ENCODE assay signal across 9 cellular contexts in genomic region chr15:72318408-72318942, GRCh38. TPM values are rescaled to one million over a fixed set of nuclear protein-coding genes. Genes with fewer than 3 reads are reported as not detected.
A peak's percentile ranks its signal among the peaks of the same experiment; 100 is the strongest.
DNase-seq lines count a peak whose midpoint lies in the region; ATAC-seq and TF ChIP-seq lines count a peak whose summit lies in the region.
"Had no signal": no experiment of that assay in that cellular context is flagged by ENCODE, and none has a peak within 500 bp of the region (broad histone marks: within the 10 kb centered on the region; RNA-seq: fewer than 3 reads in every experiment).

No MANE protein-coding gene starts in this region.

- H3K27me3 Mint-ChIP-seq in Caco-2 (ENCODE audit: insufficient read depth, unreplicated experiment) (peaks cover 23% of the 10 kb centered on the region), HFFc6 (ENCODE audit: insufficient read depth) (peaks cover 10% of the 10 kb centered on the region)
- peaks cover 19% of the 10 kb centered on the region for H3K27me3 Mint-ChIP-seq in activated T-helper 2 cell treated with anti-CD3 and anti-CD28 coated beads, Interferon-gamma antibody, Interleukin-2, Interleukin-4, amounts not matched to agents 10 μg/mL and 5 μg/mL and 100 μg/mL, durations not matched to agents 14 hours and 24 hours and 36 hours (ENCODE audit: low read depth)
- peaks cover 0 to 34% (median 0%) of the 10 kb centered on the region in 5 donors for H3K27me3 Mint-ChIP-seq in naive thymus-derived CD4-positive, alpha-beta T cell

- TF ChIP-seq CTCF in Caco-2 (IDR thresholded peaks at IDR 0.05; ENCODE audit: insufficient read depth in 1 of 2, low read depth in 1 of 2, low read length in 1 of 2, severe bottlenecking in 1 of 2, unreplicated experiment in 1 of 2) (no peak), HFFc6 (IDR thresholded peaks at IDR 0.05) (no peak), heart left ventricle (IDR thresholded peaks at IDR 0.05) (no peak)

- no peak overlapping the region for H3K27ac ChIP-seq in naive thymus-derived CD4-positive, alpha-beta T cell (ENCODE audit: low read depth, low read length)
- no peak overlapping the region for H3K27ac ChIP-seq in heart left ventricle

- intact Hi-C loops in Caco-2 (cut with micrococcal nuclease; ENCODE audit: unreplicated experiment) (loop anchor here (10.0 kb wide), 2 partner anchors 216 to 356 kb away; no protein-coding TSS in a partner anchor), heart left ventricle (cut with DNase I) (loop anchor here in 1 of 10 donors (10.0 kb wide), 1 partner anchor 216 kb away; no protein-coding TSS in a partner anchor)
- intact Hi-C loops in activated T-helper 2 cell treated with anti-CD3 and anti-CD28 coated beads, Interferon-gamma antibody, Interleukin-2, Interleukin-4, amounts not matched to agents 10 μg/mL and 5 μg/mL and 100 μg/mL, durations not matched to agents 14 hours and 24 hours and 36 hours (cut with micrococcal nuclease), result loop anchor here (10.0 kb wide), 2 partner anchors 276 to 356 kb away; no protein-coding TSS in a partner anchor
- intact Hi-C loops in naive thymus-derived CD4-positive, alpha-beta T cell (cut with micrococcal nuclease), result loop anchor here (10.0 kb wide), 3 partner anchors 156 to 466 kb away; partner anchors contain the start of genes ADPGK (in 1 of the 2) and ARIH1 (in 1 of the 2)

- H3K9me3 ChIP-seq in Caco-2 (no peaks in the 10 kb centered on the region), heart left ventricle (peaks cover 0 to 2% (median 0%) of the 10 kb centered on the region in 12 donors)
- no peaks in the 10 kb centered on the region for H3K9me3 ChIP-seq in naive thymus-derived CD4-positive, alpha-beta T cell (ENCODE audit: control insufficient read depth in 2 of 3, low read length in 3 of 3)

- H3K4me3 ChIP-seq in Caco-2 (ENCODE audit: low read depth, low read length), result no peak overlapping the region
- H3K4me3 ChIP-seq in naive thymus-derived CD4-positive, alpha-beta T cell (ENCODE audit: low read length), result no peak overlapping the region
- H3K4me3 ChIP-seq in heart left ventricle, result no peak overlapping the region

- H3K27ac Mint-ChIP-seq in Caco-2 (ENCODE audit: unreplicated experiment), result no peak overlapping the region
- H3K27ac Mint-ChIP-seq in HFFc6, result no peak overlapping the region
- no peak overlapping the region for H3K27ac Mint-ChIP-seq in activated T-helper 2 cell treated with anti-CD3 and anti-CD28 coated beads, Interferon-gamma antibody, Interleukin-2, Interleukin-4, amounts not matched to agents 10 μg/mL and 5 μg/mL and 100 μg/mL, durations not matched to agents 14 hours and 24 hours and 36 hours
- H3K27ac Mint-ChIP-seq in naive thymus-derived CD4-positive, alpha-beta T cell, result peak overlapping the region in 5 of 9 donors; percentile 2 to 91 (median 51)

- 46 to 61% (median 48%) methylated on average over 2 of the region's 2 CpGs for WGBS in heart left ventricle, 4 donors

- POLR2A ChIA-PET in Caco-2 (lab: Charles Lee), result no interaction called here
- POLR2A ChIA-PET in naive thymus-derived CD4-positive, alpha-beta T cell (lab: Charles Lee), result no interaction called here

- no peaks in the 10 kb centered on the region for H3K27me3 ChIP-seq in Caco-2 (replicated peaks; ENCODE audit: control insufficient read depth, insufficient read depth, low read length)
- no peaks in the 10 kb centered on the region for H3K27me3 ChIP-seq in naive thymus-derived CD4-positive, alpha-beta T cell (ENCODE audit: control insufficient read depth in 2 of 2, insufficient read depth in 2 of 2, low read length in 2 of 2)
- H3K27me3 ChIP-seq in heart left ventricle, result no peaks in the 10 kb centered on the region

- peaks cover 4% of the 10 kb centered on the region; the same call in 1 of the 2 replicates for H3K4me1 ChIP-seq in Caco-2
- H3K4me1 ChIP-seq in naive thymus-derived CD4-positive, alpha-beta T cell (ENCODE audit: control insufficient read depth in 2 of 2, insufficient read depth in 2 of 2, low read length in 2 of 2), result peaks cover 7 to 10% of the 10 kb centered on the region in 2 donors
- H3K4me1 ChIP-seq in heart left ventricle, result peaks cover 0 to 14% (median 6%) of the 10 kb centered on the region in 12 donors

- no peaks in the 10 kb centered on the region for H3K9me3 Mint-ChIP-seq in Caco-2 (ENCODE audit: unreplicated experiment)
- peaks cover 2% of the 10 kb centered on the region; the same call in 1 of the 2 replicates for H3K9me3 Mint-ChIP-seq in HFFc6
- H3K9me3 Mint-ChIP-seq in activated T-helper 2 cell treated with anti-CD3 and anti-CD28 coated beads, Interferon-gamma antibody, Interleukin-2, Interleukin-4, amounts not matched to agents 10 μg/mL and 5 μg/mL and 100 μg/mL, durations not matched to agents 14 hours and 24 hours and 36 hours, result no peaks in the 10 kb centered on the region
- H3K9me3 Mint-ChIP-seq in naive thymus-derived CD4-positive, alpha-beta T cell, result peaks cover 0 to 7% (median 0%) of the 10 kb centered on the region in 11 donors

- H3K36me3 ChIP-seq in Caco-2 (ENCODE audit: control insufficient read depth, insufficient read depth, low read length) (no peaks in the 10 kb centered on the region), heart left ventricle (no peaks in the 10 kb centered on the region)
- H3K36me3 ChIP-seq in naive thymus-derived CD4-positive, alpha-beta T cell (ENCODE audit: control insufficient read depth in 2 of 3, insufficient read depth in 3 of 3, low read length in 3 of 3), result no peaks in the 10 kb centered on the region

- H3K4me1 Mint-ChIP-seq in Caco-2 (ENCODE audit: low read depth, unreplicated experiment) (peaks cover 14% of the 10 kb centered on the region), HFFc6 (ENCODE audit: low read depth) (peaks cover 20% of the 10 kb centered on the region)
- peaks cover 16% of the 10 kb centered on the region for H3K4me1 Mint-ChIP-seq in activated T-helper 2 cell treated with anti-CD3 and anti-CD28 coated beads, Interferon-gamma antibody, Interleukin-2, Interleukin-4, amounts not matched to agents 10 μg/mL and 5 μg/mL and 100 μg/mL, durations not matched to agents 14 hours and 24 hours and 36 hours (ENCODE audit: low read depth)
- H3K4me1 Mint-ChIP-seq in naive thymus-derived CD4-positive, alpha-beta T cell, result peaks cover 18 to 23% (median 20%) of the 10 kb centered on the region in 7 donors

- BruUV-seq in Caco-2 (replicated peaks; lab: Mats Ljungman, UMichigan), result no TSS peak

- H3K4me3 Mint-ChIP-seq in Caco-2 (ENCODE audit: unreplicated experiment) (peak overlapping the region; percentile 80), HFFc6 (peak overlapping the region; percentile 68)
- peak overlapping the region; percentile 62 for H3K4me3 Mint-ChIP-seq in activated T-helper 2 cell treated with anti-CD3 and anti-CD28 coated beads, Interferon-gamma antibody, Interleukin-2, Interleukin-4, amounts not matched to agents 10 μg/mL and 5 μg/mL and 100 μg/mL, durations not matched to agents 14 hours and 24 hours and 36 hours (ENCODE audit: low read depth)
- peak overlapping the region; percentile 63 to 85 (median 73) for H3K4me3 Mint-ChIP-seq in naive thymus-derived CD4-positive, alpha-beta T cell

- DNase-seq in Caco-2 (no peak), HFFc6 (no peak), NCI-H187 (lab: John Stamatoyannopoulos, UW) (no peak), heart left ventricle (no peak)
- DNase-seq in activated T-helper 2 cell treated with anti-CD3 and anti-CD28 coated beads, Interferon-gamma antibody, Interleukin-2, Interleukin-4, amounts not matched to agents 10 μg/mL and 5 μg/mL and 100 μg/mL, durations not matched to agents 14 hours and 24 hours and 36 hours (ENCODE audit: low spot score), result no peak
- no peak for DNase-seq in naive thymus-derived CD4-positive, alpha-beta T cell
- DNase-seq: DMS79 treated with DMSO at 0.1 percent for 48 hours; stimulated activated CD4-positive, alpha-beta T cell treated with anti-CD3 and anti-CD28 coated beads, Interleukin-12 subunit alpha, Interleukin-12 subunit beta, amount 100 ng/mL, for 4 hours had no signal

- CTCF ChIA-PET in Caco-2 (lab: Charles Lee), result no interaction called here
- CTCF ChIA-PET in naive thymus-derived CD4-positive, alpha-beta T cell (lab: Charles Lee), result interaction anchor here (1.0 kb wide), 1 partner anchor 88 kb away, joined by 3 read pairs; no protein-coding TSS in a partner anchor

- no peak for TF ChIP-seq POLR2A in heart left ventricle (IDR thresholded peaks at IDR 0.05)

- H3K36me3 Mint-ChIP-seq in Caco-2 (ENCODE audit: insufficient read depth, unreplicated experiment), result peaks cover 7% of the 10 kb centered on the region
- peaks cover 1% of the 10 kb centered on the region; the same call in 1 of the 2 replicates for H3K36me3 Mint-ChIP-seq in HFFc6 (ENCODE audit: low read depth)
- H3K36me3 Mint-ChIP-seq in activated T-helper 2 cell treated with anti-CD3 and anti-CD28 coated beads, Interferon-gamma antibody, Interleukin-2, Interleukin-4, amounts not matched to agents 10 μg/mL and 5 μg/mL and 100 μg/mL, durations not matched to agents 14 hours and 24 hours and 36 hours (ENCODE audit: low read depth), result no peaks in the 10 kb centered on the region
- peaks cover 0 to 2% (median 0%) of the 10 kb centered on the region in 5 donors for H3K36me3 Mint-ChIP-seq in naive thymus-derived CD4-positive, alpha-beta T cell

- no peak for ATAC-seq in naive thymus-derived CD4-positive, alpha-beta T cell
- ATAC-seq in GM18861 (IDR thresholded peaks at IDR 0.05; ENCODE audit: unreplicated experiment) (no peak), heart left ventricle (no peak)

RNA-seq across cellular contexts. Expression of gene CELF6, which starts 1.5 kb away (rescaled TPM):
- total RNA-seq in Caco-2 (2022) (not detected in 2 replicates), heart left ventricle (1 to 10 TPM in 3 of 9 donors, under 1 TPM in 6; 0.31 to 1.3 (median 0.87) TPM)
- under 1 TPM in 4 of 6 experiments, not detected in 2; 0.11 to 0.14 (median 0.12) TPM for total RNA-seq in HFFc6 (2021; fragmentation: NEBNext Ultra II Directional; extraction: Animal tissue kit (Norgen Biotek cat#: 25700))
- total RNA-seq in activated T-helper 2 cell treated with anti-CD3 and anti-CD28 coated beads, Interferon-gamma antibody, Interleukin-2, Interleukin-4, amounts not matched to agents 10 μg/mL and 5 μg/mL and 100 μg/mL, durations not matched to agents 14 hours and 24 hours and 36 hours, result 0.16 and 0.30 TPM in 2 replicates
- 1 to 10 TPM; 1.2 to 5.7 (median 3.8) TPM for total RNA-seq in naive thymus-derived CD4-positive, alpha-beta T cell
- polyA plus RNA-seq in naive thymus-derived CD4-positive, alpha-beta T cell, result under 1 TPM; 0.10 to 0.59 TPM
- polyA plus RNA-seq in heart left ventricle, result 1 to 10 TPM in 1 of 2 donors, under 1 TPM in 1; 0.78 to 1.4 TPM

RNA-seq across cellular contexts. Expression of gene PARP6, which starts 46.1 kb away (rescaled TPM):
- total RNA-seq in Caco-2 (2022), result 62.2 and 64.6 TPM in 2 replicates
- 10 to 100 TPM; 21.6 to 27.8 (median 24.6) TPM for total RNA-seq in HFFc6 (2021; fragmentation: NEBNext Ultra II Directional; extraction: Animal tissue kit (Norgen Biotek cat#: 25700))
- 65.4 and 73.1 TPM in 2 replicates for total RNA-seq in activated T-helper 2 cell treated with anti-CD3 and anti-CD28 coated beads, Interferon-gamma antibody, Interleukin-2, Interleukin-4, amounts not matched to agents 10 μg/mL and 5 μg/mL and 100 μg/mL, durations not matched to agents 14 hours and 24 hours and 36 hours
- 100 to 1,000 TPM in 4 of 5 experiments, 10 to 100 TPM in 1; 75.8 to 129 (median 127) TPM for total RNA-seq in naive thymus-derived CD4-positive, alpha-beta T cell
- polyA plus RNA-seq in naive thymus-derived CD4-positive, alpha-beta T cell, result 10 to 100 TPM; 19.7 to 41.6 TPM
- total RNA-seq in heart left ventricle, result 10 to 100 TPM; 25.6 to 50.3 (median 34.5) TPM
- 10 to 100 TPM; 28.3 to 52.5 TPM for polyA plus RNA-seq in heart left ventricle

RNA-seq across cellular contexts. Expression of gene HEXA, which starts 57.3 kb away (rescaled TPM):
- total RNA-seq in Caco-2 (2022) (151 and 153 TPM in 2 replicates), heart left ventricle (100 to 1,000 TPM in 3 of 9 donors, 10 to 100 TPM in 6; 40.8 to 181 (median 74.4) TPM)
- 10 to 100 TPM; 83.3 to 98.0 (median 88.3) TPM for total RNA-seq in HFFc6 (2021; fragmentation: NEBNext Ultra II Directional; extraction: Animal tissue kit (Norgen Biotek cat#: 25700))
- 58.2 and 63.4 TPM in 2 replicates for total RNA-seq in activated T-helper 2 cell treated with anti-CD3 and anti-CD28 coated beads, Interferon-gamma antibody, Interleukin-2, Interleukin-4, amounts not matched to agents 10 μg/mL and 5 μg/mL and 100 μg/mL, durations not matched to agents 14 hours and 24 hours and 36 hours
- total RNA-seq in naive thymus-derived CD4-positive, alpha-beta T cell, result 100 to 1,000 TPM in 2 of 5 experiments, 10 to 100 TPM in 3; 83.1 to 101 (median 94.8) TPM
- 10 to 100 TPM; 60.3 to 81.0 TPM for polyA plus RNA-seq in naive thymus-derived CD4-positive, alpha-beta T cell
- 10 to 100 TPM; 46.6 to 50.2 TPM for polyA plus RNA-seq in heart left ventricle

Comparison
In these comparisons a context has a peak if more than half of its experiments do, and no peak if none do; other contexts are left out.
1. H3K27ac Mint-ChIP-seq: peak in naive thymus-derived CD4-positive, alpha-beta T cell (5 of 9); none in Caco-2 (single experiment), HFFc6 (single experiment) and activated T-helper 2 cell treated with anti-CD3 and anti-CD28 coated beads, Interferon-gamma antibody, Interleukin-2, Interleukin-4, amounts not matched to agents 10 μg/mL and 5 μg/mL and 100 μg/mL, durations not matched to agents 14 hours and 24 hours and 36 hours (single experiment).
2. Peak in every context shown above with its lines, with median percentiles within 50 percentile points of each other: H3K4me3 Mint-ChIP-seq.